ENCODE assay signal across 11 cellular contexts in the genomic region with DNA sequence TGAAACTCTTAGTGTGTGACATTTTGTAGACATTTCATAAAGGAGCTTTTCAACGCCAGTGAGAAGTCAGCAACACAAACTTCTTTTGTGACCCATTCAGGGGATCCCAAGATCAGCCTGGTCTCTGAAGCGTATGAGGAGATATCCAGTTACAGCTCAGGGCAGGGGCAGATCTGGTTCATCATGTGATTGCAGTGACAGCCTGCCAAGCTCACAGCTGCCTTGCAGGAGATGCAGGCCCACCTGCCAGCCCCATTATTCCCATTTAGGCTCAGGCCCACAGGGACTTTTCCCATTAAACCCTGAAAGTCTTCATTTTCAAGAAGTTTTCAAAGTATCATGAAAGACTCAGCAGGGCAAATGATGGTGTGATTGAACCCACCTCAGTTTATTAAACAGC. TPM values are rescaled to one million over a fixed set of nuclear protein-coding genes. Genes with fewer than 3 reads are reported as not detected.
DNase-seq lines count a peak whose midpoint lies in the region; ATAC-seq and TF ChIP-seq lines count a peak whose summit lies in the region.
"Had no signal": no experiment of that assay in that cellular context is flagged by ENCODE, and none has a peak within 500 bp of the region (broad histone marks: within the 10 kb centered on the region; RNA-seq: fewer than 3 reads in every experiment).

No MANE protein-coding gene starts in this region.

- BruUV-seq in Panc1 (replicated peaks; lab: Mats Ljungman, UMichigan): no TSS peak

- H3K27me3 ChIP-seq in Panc1 (ENCODE audit: control insufficient read depth, insufficient read depth, low read length): no peaks in the 10 kb centered on the region
- no peaks in the 10 kb centered on the region for H3K27me3 ChIP-seq in ascending aorta
- H3K27me3 ChIP-seq: Peyer's patch had no signal

- intact Hi-C loops in Panc1 (cut with micrococcal nuclease; ENCODE audit: unreplicated experiment) (no loop called here), ascending aorta (cut with DNase I) (no loop called here)

- H3K27ac ChIP-seq in Panc1 (ENCODE audit: low read length) (peak overlapping the region; percentile 52; the same call in 1 of the 2 replicates), ascending aorta (no peak overlapping the region)
- H3K27ac ChIP-seq: Peyer's patch had no signal

- POLR2A ChIA-PET in Panc1 (lab: Charles Lee): no interaction called here

- H3K4me1 ChIP-seq in Panc1 (ENCODE audit: control insufficient read depth, insufficient read depth, low read length) (peaks cover 15% of the 10 kb centered on the region), ascending aorta (no peaks in the 10 kb centered on the region)
- H3K4me1 ChIP-seq: Peyer's patch had no signal

- CTCF ChIA-PET in Panc1 (lab: Charles Lee): interaction anchor here (0.6 kb wide), 1 partner anchor 60 kb away, joined by 3 read pairs; no protein-coding TSS in a partner anchor

- in situ Hi-C loops in Panc1 (cut with HindIII; ENCODE audit: low pct_unique_long_range_greater_than_20kb, low sequenced_read_pairs): no loop called here

- H3K36me3 ChIP-seq in Panc1 (ENCODE audit: control insufficient read depth, insufficient read depth, low read length) (no peaks in the 10 kb centered on the region), ascending aorta (no peaks in the 10 kb centered on the region)
- H3K36me3 ChIP-seq: Peyer's patch had no signal

- H3K9me3 ChIP-seq in Panc1 (ENCODE audit: control insufficient read depth, insufficient read depth, low read depth, low read length) (no peaks in the 10 kb centered on the region), ascending aorta (no peaks in the 10 kb centered on the region)
- H3K9me3 ChIP-seq: Peyer's patch had no signal

- no peak for TF ChIP-seq CTCF in Panc1 (IDR thresholded peaks at IDR 0.05)
- no peak for TF ChIP-seq CTCF in ascending aorta (IDR thresholded peaks at IDR 0.05)

- H3K4me3 ChIP-seq in Panc1 (ENCODE audit: low read depth in 2 of 2, low read length in 2 of 2) (no peak overlapping the region), ascending aorta (no peak overlapping the region)
- H3K4me3 ChIP-seq: K562, Peyer's patch had no signal

- ATAC-seq in Panc1: peak; percentile 36; the same call in 1 of the 2 replicates
- no peak for ATAC-seq in HG03280 (IDR thresholded peaks at IDR 0.05; ENCODE audit: unreplicated experiment)
- ATAC-seq in GM21526 (IDR thresholded peaks at IDR 0.05; ENCODE audit: low FRiP score, unreplicated experiment): no peak
- ATAC-seq: K562 had no signal

- DNase-seq in COLO668 (lab: John Stamatoyannopoulos, UW; ENCODE audit: unreplicated experiment) (peak; percentile 77), NCI-H1105 treated with DMSO at 0.1 percent for 48 hours (lab: John Stamatoyannopoulos, UW) (peak; percentile 85), Panc1 (ENCODE audit: low read depth, low spot score) (no peak), iPS-NIHi7 (ENCODE audit: extremely low spot score) (peak; percentile 42), ascending aorta (ENCODE audit: low spot score in 2 of 2) (no peak), AML-193 (lab: John Stamatoyannopoulos, UW) (no peak)
- DNase-seq: activated CD4-positive, alpha-beta T cell treated with anti-CD3 and anti-CD28 coated beads, Interleukin-2, amount 10 ng/mL, durations not matched to agents 7 days and 5 days; Peyer's patch had no signal

RNA-seq across cellular contexts. Expression of a gene that starts 38.3 kb away (rescaled TPM):
- total RNA-seq in Panc1 (2021; ENCODE audit: unreplicated experiment) (26.8 TPM), ascending aorta (5.5 TPM)
- polyA plus RNA-seq in Panc1 (2012; ENCODE audit: insufficient read length): 10.4 TPM
- total RNA-seq: activated CD4-positive, alpha-beta T cell treated with anti-CD3 and anti-CD28 coated beads, Interleukin-2, amount 10 ng/mL, durations not matched to agents 7 days and 5 days had no signal

Comparison
In these comparisons a context has a peak if more than half of its experiments do, and no peak if none do; other contexts are left out.
1. DNase-seq: peak in COLO668 (single experiment), NCI-H1105 treated with DMSO at 0.1 percent for 48 hours (single experiment) and iPS-NIHi7 (single experiment); none in Panc1 (single experiment), ascending aorta (0 of 2) and AML-193 (0 of 2).